Comparison of ENCODE assay signal across 19 cellular contexts in genomic region chr6:144178323-144178722, GRCh38. TPM values are rescaled to one million over a fixed set of nuclear protein-coding genes. Genes with fewer than 3 reads are reported as not detected.
DNase-seq lines count a peak whose midpoint lies in the region; ATAC-seq, FAIRE-seq and TF ChIP-seq lines count a peak whose summit lies in the region.
"Had no signal": no experiment of that assay in that cellular context is flagged by ENCODE, and none has a peak within 500 bp of the region (broad histone marks: within the 10 kb centered on the region; RNA-seq: fewer than 3 reads in every experiment).

No MANE protein-coding gene starts in this region.

- SMC1A ChIA-PET in GM12878 (lab: Charles Lee; ENCODE audit: uncharacterized antibody, unreplicated experiment), result interaction anchor here (1.0 to 4.0 kb wide), 6 partner anchors 10 to 41 kb away, joined by 3 to 12 read pairs (median 4); no protein-coding TSS in a partner anchor

- no peak for FAIRE-seq in GM12878 (lab: Jason Lieb, UNC)

- no peak overlapping the region for H3K9ac ChIP-seq in GM12878 (ENCODE audit: control insufficient read depth, insufficient read depth, low read length)

- H3K4me1 Mint-ChIP-seq in activated CD4-positive, alpha-beta T cell treated with anti-CD3 and anti-CD28 coated beads for 36 hours, result peaks cover 49% of the 10 kb centered on the region
- H3K4me1 Mint-ChIP-seq in activated naive CD8-positive, alpha-beta T cell treated with anti-CD3 and anti-CD28 coated beads, Interleukin-2, amount 50 U/mL, for 24 hours, result peaks cover 45% of the 10 kb centered on the region
- H3K4me1 Mint-ChIP-seq in activated naive CD8-positive, alpha-beta T cell treated with anti-CD3 and anti-CD28 coated beads for 36 hours, result peaks cover 46% of the 10 kb centered on the region
- H3K4me1 Mint-ChIP-seq: GM23338 had no signal

- DNase-seq in activated CD4-positive, alpha-beta T cell treated with anti-CD3 and anti-CD28 coated beads for 36 hours, result peak; percentile 13
- no peak for DNase-seq in activated CD4-positive, alpha-beta T cell treated with anti-CD3 and anti-CD28 coated beads for 1 hour
- no peak for DNase-seq in activated naive CD8-positive, alpha-beta T cell treated with anti-CD3 and anti-CD28 coated beads, Interleukin-2, amount 50 U/mL, for 24 hours
- no peak for DNase-seq in activated naive CD8-positive, alpha-beta T cell treated with anti-CD3 and anti-CD28 coated beads for 36 hours
- DNase-seq in GM12878 (ENCODE audit: low read depth, low spot score) (no peak), DMS79 treated with DMSO at 0.1 percent for 48 hours (lab: John Stamatoyannopoulos, UW) (no peak)
- DNase-seq: 8988T, Caco-2, GDM1, HCEC 1CT, Karpas-422, NCI-H1417 treated with DMSO at 0.1 percent for 48 hours, NCI-H2029, NCI-H345, NCI-H524 treated with DMSO at 0.1 percent for 48 hours had no signal

- no peaks in the 10 kb centered on the region for H3K27me3 Mint-ChIP-seq in activated CD4-positive, alpha-beta T cell treated with anti-CD3 and anti-CD28 coated beads for 36 hours
- no peaks in the 10 kb centered on the region for H3K27me3 Mint-ChIP-seq in activated naive CD8-positive, alpha-beta T cell treated with anti-CD3 and anti-CD28 coated beads, Interleukin-2, amount 50 U/mL, for 24 hours
- no peaks in the 10 kb centered on the region for H3K27me3 Mint-ChIP-seq in activated naive CD8-positive, alpha-beta T cell treated with anti-CD3 and anti-CD28 coated beads for 36 hours
- H3K27me3 Mint-ChIP-seq: IgD-negative memory B cell had no signal

- in situ Hi-C loops in GM12878 (cut with MboI), result no loop called here

- H3K36me3 Mint-ChIP-seq in activated CD4-positive, alpha-beta T cell treated with anti-CD3 and anti-CD28 coated beads for 36 hours (ENCODE audit: low read depth), result peaks cover 46% of the 10 kb centered on the region
- peaks cover 47% of the 10 kb centered on the region for H3K36me3 Mint-ChIP-seq in activated naive CD8-positive, alpha-beta T cell treated with anti-CD3 and anti-CD28 coated beads, Interleukin-2, amount 50 U/mL, for 24 hours (ENCODE audit: low read depth)
- H3K36me3 Mint-ChIP-seq in activated naive CD8-positive, alpha-beta T cell treated with anti-CD3 and anti-CD28 coated beads for 36 hours, result peaks cover 36% of the 10 kb centered on the region

- TF ChIP-seq RAD21 in GM12878 (IDR thresholded peaks at IDR 0.05; ENCODE audit: insufficient read depth, low read depth, low read length), result no peak

- intact Hi-C loops in activated CD4-positive, alpha-beta T cell treated with anti-CD3 and anti-CD28 coated beads for 36 hours (cut with DNase I, micrococcal nuclease), result loop anchor here (1.0 kb wide), 2 partner anchors 27 to 47 kb away; no protein-coding TSS in a partner anchor
- intact Hi-C loops in GM12878 (cut with micrococcal nuclease; ENCODE audit: unreplicated experiment), result no loop called here

- H3K27ac ChIP-seq in GM12878 (ENCODE audit: control insufficient read depth, insufficient read depth), result no peak overlapping the region

- no peak overlapping the region for H2AFZ ChIP-seq in GM12878 (ENCODE audit: control insufficient read depth, low read depth, low read length)
- H2AFZ ChIP-seq: GM23338 had no signal

- TF ChIP-seq EP300 in GM12878 (IDR thresholded peaks at IDR 0.05; ENCODE audit: borderline replicate concordance in 1 of 2, control insufficient read depth in 1 of 2, low read depth in 2 of 2, low read length in 2 of 2), result no peak

- no TSS peak for BruUV-seq in GM12878 (replicated peaks; lab: Mats Ljungman, UMichigan)

- no peaks in the 10 kb centered on the region for H4K20me1 ChIP-seq in GM12878 (ENCODE audit: control insufficient read depth, insufficient read depth)

- WGBS in GM12878 (ENCODE audit: insufficient coverage, insufficient replicate concordance, low lambda C conversion rate, missing lambda C conversion rate), result 62% methylated on average over 3 of the region's 3 CpGs

- no peak overlapping the region for H3K4me3 Mint-ChIP-seq in activated CD4-positive, alpha-beta T cell treated with anti-CD3 and anti-CD28 coated beads for 36 hours
- H3K4me3 Mint-ChIP-seq in activated naive CD8-positive, alpha-beta T cell treated with anti-CD3 and anti-CD28 coated beads, Interleukin-2, amount 50 U/mL, for 24 hours, result no peak overlapping the region
- no peak overlapping the region for H3K4me3 Mint-ChIP-seq in activated naive CD8-positive, alpha-beta T cell treated with anti-CD3 and anti-CD28 coated beads for 36 hours
- H3K4me3 Mint-ChIP-seq: GM23338, IgD-negative memory B cell had no signal

- TF ChIP-seq CTCF in GM12878 (IDR thresholded peaks at IDR 0.05 in 2 of 3, conservative IDR thresholded peaks at IDR 0.05 in 1 of 3; ENCODE audit: control insufficient read depth in 2 of 3, extremely low read depth in 1 of 3, insufficient read depth in 1 of 3, low read depth in 3 of 3, low read length in 3 of 3), result no peak

- H3K36me3 ChIP-seq in GM12878 (ENCODE audit: control insufficient read depth in 2 of 2, insufficient read depth in 2 of 2, low read length in 1 of 2), result peaks cover 5 to 7% of the 10 kb centered on the region in 2 experiments; a peak in 2 of 4 replicates

- no peaks in the 10 kb centered on the region for H3K27me3 ChIP-seq in GM12878 (replicated peaks in 1 of 2; ENCODE audit: control insufficient read depth in 2 of 2, insufficient read depth in 2 of 2, low read length in 1 of 2)

- CTCF ChIA-PET in activated CD4-positive, alpha-beta T cell treated with anti-CD3 and anti-CD28 coated beads for 36 hours (lab: Charles Lee), result interaction anchor here (1.0 to 1.4 kb wide), 3 partner anchors 73 to 76 kb away, joined by 3 read pairs; no protein-coding TSS in a partner anchor
- CTCF ChIA-PET in GM12878 (lab: Yijun Ruan, JAX), result interaction anchor here (0.9 to 1.3 kb wide), 3 partner anchors 14 to 23 kb away, joined by 3 to 7 read pairs (median 4); no protein-coding TSS in a partner anchor

- RAD21 ChIA-PET in GM12878 (lab: Charles Lee; ENCODE audit: unreplicated experiment), result interaction anchor here (0.9 to 1.8 kb wide), 4 partner anchors 14 to 73 kb away, joined by 3 to 4 read pairs (median 4); no protein-coding TSS in a partner anchor

- H3K9me3 Mint-ChIP-seq in activated CD4-positive, alpha-beta T cell treated with anti-CD3 and anti-CD28 coated beads for 36 hours (ENCODE audit: low read depth), result no peaks in the 10 kb centered on the region
- no peaks in the 10 kb centered on the region for H3K9me3 Mint-ChIP-seq in activated naive CD8-positive, alpha-beta T cell treated with anti-CD3 and anti-CD28 coated beads, Interleukin-2, amount 50 U/mL, for 24 hours
- no peaks in the 10 kb centered on the region for H3K9me3 Mint-ChIP-seq in activated naive CD8-positive, alpha-beta T cell treated with anti-CD3 and anti-CD28 coated beads for 36 hours
- H3K9me3 Mint-ChIP-seq: IgD-negative memory B cell had no signal

- H3K9me3 ChIP-seq in GM12878 (replicated peaks; ENCODE audit: control insufficient read depth, insufficient read depth, low read length), result peaks cover 4% of the 10 kb centered on the region; the same call in 2 of the 3 replicates
- H3K9me3 ChIP-seq: Caco-2 had no signal

- H3K79me2 ChIP-seq in GM12878 (ENCODE audit: control insufficient read depth, insufficient read depth, low read length), result peaks cover 23% of the 10 kb centered on the region

- peak; percentile 83 for ATAC-seq in activated CD4-positive, alpha-beta T cell treated with anti-CD3 and anti-CD28 coated beads for 36 hours
- ATAC-seq in activated naive CD8-positive, alpha-beta T cell treated with anti-CD3 and anti-CD28 coated beads, Interleukin-2, amount 50 U/mL, for 24 hours, result peak; percentile 33
- ATAC-seq in GM12878, result no peak
- no peak for ATAC-seq in GM21786 (IDR thresholded peaks at IDR 0.05; ENCODE audit: unreplicated experiment)
- no peak for ATAC-seq in HG03280 (IDR thresholded peaks at IDR 0.05; ENCODE audit: unreplicated experiment)
- ATAC-seq: GM23338 had no signal

- no peak overlapping the region for H3K4me3 ChIP-seq in GM12878
- H3K4me3 ChIP-seq: GM23338 had no signal

- H3K4me1 ChIP-seq in GM12878 (ENCODE audit: control insufficient read depth, insufficient read depth, low read length), result peaks cover 22% of the 10 kb centered on the region
- H3K4me1 ChIP-seq: Caco-2 had no signal

- POLR2A ChIA-PET in activated CD4-positive, alpha-beta T cell treated with anti-CD3 and anti-CD28 coated beads for 36 hours (lab: Charles Lee), result no interaction called here
- POLR2A ChIA-PET in GM12878 (lab: Charles Lee), result no interaction called here

- peak overlapping the region; percentile 29 for H3K27ac Mint-ChIP-seq in activated CD4-positive, alpha-beta T cell treated with anti-CD3 and anti-CD28 coated beads for 36 hours
- no peak overlapping the region for H3K27ac Mint-ChIP-seq in activated naive CD8-positive, alpha-beta T cell treated with anti-CD3 and anti-CD28 coated beads, Interleukin-2, amount 50 U/mL, for 24 hours
- H3K27ac Mint-ChIP-seq in activated naive CD8-positive, alpha-beta T cell treated with anti-CD3 and anti-CD28 coated beads for 36 hours, result no peak overlapping the region
- H3K27ac Mint-ChIP-seq: GM23338, IgD-negative memory B cell had no signal

- TF ChIP-seq POLR2A in GM12878 (IDR thresholded peaks at IDR 0.05; ENCODE audit: low read depth, low read length), result no peak

- H3K4me2 ChIP-seq in GM12878 (ENCODE audit: control insufficient read depth, insufficient read depth), result no peak overlapping the region
- H3K4me2 ChIP-seq: GM23338 had no signal

TF ChIP-seq in GM12878, 131 proteins besides CTCF, POLR2A, EP300 and RAD21 (continues in another document):
- TF ChIP-seq JUNB (IDR thresholded peaks at IDR 0.05), result peak; percentile 16; the same call in 1 of the 2 replicates

RNA-seq across cellular contexts. Expression of gene STX11, which starts 28.0 kb away (rescaled TPM):
- total RNA-seq in activated CD4-positive, alpha-beta T cell treated with anti-CD3 and anti-CD28 coated beads for 36 hours, result 10 to 100 TPM; 19.6 to 20.9 TPM
- total RNA-seq in activated naive CD8-positive, alpha-beta T cell treated with anti-CD3 and anti-CD28 coated beads for 36 hours, result 10 to 100 TPM; 38.5 to 39.0 TPM
- 23.8 and 25.7 TPM in 2 replicates for total RNA-seq in GM12878 (2013; cell fraction: nucleolus; rRNA removed)
- total RNA-seq in GM12878 (2014; rRNA removed) (21.3 and 22.0 TPM in 2 replicates), GM12878 (2014; rRNA removed; fragmentation: Illumina TruSeq; extraction: Trizol) (9.2 and 10.1 TPM in 2 replicates), GM12878 (2021) (20.9 and 23.2 TPM in 2 replicates)
- polyA plus RNA-seq in GM12878 (2011; ENCODE audit: low read depth), result 8.4 TPM
- polyA plus RNA-seq in GM12878 (2011; rRNA removed) (34.2 and 35.3 TPM in 2 replicates), GM12878 (2014; fragmentation: Illumina TruSeq; extraction: Trizol) (9.9 and 11.0 TPM in 2 replicates), GM12878 (2014; fragmentation: Nextera tagmentation; extraction: Ambion mirVana) (1 to 10 TPM in 1 of 2 experiments, under 1 TPM in 1; 0.66 to 2.3 TPM), GM12878 (2014; rRNA removed) (17.8 and 18.2 TPM in 2 replicates), GM12878 (2016; fragmentation: Nextera tagmentation; extraction: Ambion mirVana) (10 to 100 TPM; 37.7 to 38.1 TPM)
- polyA plus RNA-seq in GM12878 (2011; cell fraction: cytosol; rRNA removed), result 34.9 and 44.9 TPM in 2 replicates
- 25.4 and 30.4 TPM in 2 replicates for polyA plus RNA-seq in GM12878 (2011; cell fraction: nucleus; rRNA removed)
- 14.9 and 16.3 TPM in 2 replicates for polyA plus RNA-seq in GM12878 (2012)
- polyA minus RNA-seq in GM12878 (2011; rRNA and poly(A)+ RNA removed), result 34.6 and 59.5 TPM in 2 replicates
- polyA minus RNA-seq in GM12878 (2011; cell fraction: cytosol; rRNA and poly(A)+ RNA removed), result 21.9 and 22.6 TPM in 2 replicates
- polyA minus RNA-seq in GM12878 (2011; cell fraction: nucleus; rRNA and poly(A)+ RNA removed), result 13.5 and 24.3 TPM in 2 replicates

Comparison
In these comparisons a context has a peak if more than half of its experiments do, and no peak if none do; other contexts are left out.
1. ATAC-seq: peak in activated CD4-positive, alpha-beta T cell treated with anti-CD3 and anti-CD28 coated beads for 36 hours (single experiment) and activated naive CD8-positive, alpha-beta T cell treated with anti-CD3 and anti-CD28 coated beads, Interleukin-2, amount 50 U/mL, for 24 hours (single experiment); none in GM12878 (single experiment), GM21786 (single experiment) and HG03280 (single experiment).